Comparison of ENCODE assay signal across 18 cellular contexts in genomic region chr6:15796844-15797243, GRCh38.
"Had no signal": no experiment of that assay in that cellular context is flagged by ENCODE, and none has a peak within 500 bp of the region (broad histone marks: within the 10 kb centered on the region; RNA-seq: fewer than 3 reads in every experiment).

No MANE protein-coding gene starts in this region.

- H3K27me3 ChIP-seq: body of pancreas, hepatocyte, testis had no signal

- H3K36me3 ChIP-seq: esophagus muscularis mucosa had no signal

- ATAC-seq: activated CD8-positive, alpha-beta T cell treated with anti-CD3 and anti-CD28 coated beads for 36 hours; activated T-helper 17 cell treated with anti-CD3 and anti-CD28 coated beads, Interleukin-2, amount 50 U/mL, for 72 hours; left colon; stimulated activated naive CD8-positive, alpha-beta T cell treated with anti-CD3 and anti-CD28 coated beads, Interleukin-15, amount 100 ng/mL, for 72 hours had no signal

- H3K4me3 ChIP-seq: body of pancreas, esophagus muscularis mucosa, hepatocyte, lung, testis had no signal

- DNase-seq: activated B cell treated with CpG ODN at 0.5 μM for 24 hours; activated CD4-positive, alpha-beta T cell treated with anti-CD3 and anti-CD28 coated beads for 48 hours; activated CD8-positive, alpha-beta T cell treated with anti-CD3 and anti-CD28 coated beads for 36 hours; activated naive CD4-positive, alpha-beta T cell treated with Interleukin-2 at 50 U/mL for 16 hours; activated naive CD8-positive, alpha-beta T cell treated with anti-CD3 and anti-CD28 coated beads, Interleukin-2, amount 10 ng/mL, durations not matched to agents 7 days and 5 days; activated T-cell treated with anti-CD3 and anti-CD28 coated beads, Interleukin-2, amount 50 U/mL, for 1 hour; body of pancreas; cortex of kidney; left colon; nephron progenitor cell; nucleus accumbens; stimulated activated CD4-positive, alpha-beta T cell treated with anti-CD3 and anti-CD28 coated beads, Interleukin-2, amount 100 ng/mL, for 24 hours; stimulated activated naive CD8-positive, alpha-beta T cell treated with anti-CD3 and anti-CD28 coated beads, Interleukin-15, amount 100 ng/mL, for 72 hours; testis had no signal

- H3K4me1 ChIP-seq: testis had no signal

- H3K27ac ChIP-seq: body of pancreas, esophagus muscularis mucosa, hepatocyte, testis had no signal

- H3K9me3 ChIP-seq: body of pancreas, testis had no signal
